In genomic region chr4:185726931-185727330, GRCh38 we compare ENCODE assay signal across 18 cellular contexts.
DNase-seq lines count a peak whose midpoint lies in the region; ATAC-seq, FAIRE-seq and TF ChIP-seq lines count a peak whose summit lies in the region.
"Had no signal": no experiment of that assay in that cellular context is flagged by ENCODE, and none has a peak within 500 bp of the region (broad histone marks: within the 10 kb centered on the region; RNA-seq: fewer than 3 reads in every experiment).

No MANE protein-coding gene starts in this region.

- H3K56ac ChIP-seq in H1 (replicated peaks; ENCODE audit: insufficient read length, low read depth, low read length): no peak overlapping the region

- H3K23me2 ChIP-seq in H1 (ENCODE audit: low read depth, low read length): no peaks in the 10 kb centered on the region

- H3K79me2 ChIP-seq in H1 (ENCODE audit: control insufficient read depth in 1 of 2, insufficient read depth in 2 of 2, low read length in 2 of 2): no peaks in the 10 kb centered on the region; a peak in 1 of 4 replicates
- H3K79me2 ChIP-seq: parathyroid adenoma had no signal

- TF ChIP-seq POLR2A in H1 (IDR thresholded peaks at IDR 0.05; ENCODE audit: control extremely low read depth in 1 of 2, low read depth in 2 of 2, low read length in 2 of 2) (no peak), GM12891 (IDR thresholded peaks at IDR 0.05; ENCODE audit: low read depth, low read length) (no peak)

- no peaks in the 10 kb centered on the region for H3K36me3 Mint-ChIP-seq in nephron (ENCODE audit: low read depth)

- H3K36me3 ChIP-seq in H1 (ENCODE audit: control insufficient read depth in 2 of 4, insufficient read depth in 4 of 4, low read length in 3 of 4): no peaks in the 10 kb centered on the region; a peak in 1 of 8 replicates

- H3K14ac ChIP-seq in H1 (ENCODE audit: insufficient read length): no peak overlapping the region

- peaks cover 0 to 1% (median 0%) of the 10 kb centered on the region in 4 experiments; a peak in 1 of 7 replicates for H3K27me3 ChIP-seq in H1 (replicated peaks in 1 of 4; ENCODE audit: control insufficient read depth in 3 of 4, extremely low read depth in 1 of 4, insufficient read depth in 3 of 4, low read length in 3 of 4)

- CTCF ChIA-PET in H1 (lab: Charles Lee; ENCODE audit: partially characterized antibody): no interaction called here

- no peak overlapping the region for H3K23ac ChIP-seq in H1 (ENCODE audit: insufficient read length)

- H3K18ac ChIP-seq in H1 (ENCODE audit: extremely low read depth, low read length): no peak overlapping the region

- no peak overlapping the region for H2BK20ac ChIP-seq in H1 (ENCODE audit: low read length)

- no peak overlapping the region for H3K4me3 Mint-ChIP-seq in nephron
- H3K4me3 Mint-ChIP-seq: activated T-helper 17 cell treated with anti-CD3 and anti-CD28 coated beads, Interleukin-2, amount 50 U/mL, for 72 hours; stimulated activated naive CD8-positive, alpha-beta T cell treated with anti-CD3 and anti-CD28 coated beads, Interleukin-15, amount 100 ng/mL, for 72 hours had no signal

- H2BK120ac ChIP-seq in H1 (replicated peaks; ENCODE audit: low read depth, low read length): no peak overlapping the region

- H3K9me3 ChIP-seq in H1 (ENCODE audit: insufficient read depth in 2 of 2, low read depth in 1 of 2, low read length in 1 of 2): no peaks in the 10 kb centered on the region

- TF ChIP-seq CTCF in H1 (IDR thresholded peaks at IDR 0.05; ENCODE audit: control extremely low read depth in 1 of 3, insufficient read depth in 1 of 3, low read depth in 1 of 3, low read length in 3 of 3): no peak
- no peak for TF ChIP-seq CTCF in nephron (IDR thresholded peaks at IDR 0.05; ENCODE audit: unreplicated experiment in 3 of 3)

- DNase-seq in AG08395 (ENCODE audit: low spot score): peak; percentile 37
- peak; percentile 54 for DNase-seq in NCI-H1092 (lab: John Stamatoyannopoulos, UW)
- no peak for DNase-seq in H1 (ENCODE audit: low read depth in 1 of 2, low spot score in 2 of 2)
- DNase-seq in NCI-H2227 (lab: John Stamatoyannopoulos, UW; ENCODE audit: unreplicated experiment): no peak
- DNase-seq in NCI-H128 (lab: John Stamatoyannopoulos, UW; ENCODE audit: unreplicated experiment): no peak
- DNase-seq in GM12891 (ENCODE audit: insufficient read length, low spot score): no peak
- DNase-seq: activated CD8-positive, alpha-beta memory T cell treated with anti-CD3 and anti-CD28 coated beads for 24 hours; cortex of kidney; Kasumi-1; NCI-H146; NCI-H526 treated with DMSO at 0.1 percent for 48 hours; stimulated activated naive CD8-positive, alpha-beta T cell treated with anti-CD3 and anti-CD28 coated beads, Interleukin-15, amount 100 ng/mL, for 72 hours had no signal

- H3K27ac Mint-ChIP-seq in nephron: peak overlapping the region; percentile 78 to 90 (median 82)
- H3K27ac Mint-ChIP-seq: activated T-helper 17 cell treated with anti-CD3 and anti-CD28 coated beads, Interleukin-2, amount 50 U/mL, for 72 hours; stimulated activated naive CD8-positive, alpha-beta T cell treated with anti-CD3 and anti-CD28 coated beads, Interleukin-15, amount 100 ng/mL, for 72 hours had no signal

- H4K8ac ChIP-seq in H1 (ENCODE audit: extremely low read depth, insufficient read depth, low read length): no peak overlapping the region

- H2AK5ac ChIP-seq in H1 (ENCODE audit: low read depth, low read length): no peak overlapping the region

- 89% methylated on average over 8 of the region's 8 CpGs; no CpG with 5 or more reads in 1 of the 2 experiments for WGBS in H1 (ENCODE audit: extremely low coverage in 1 of 2, insufficient coverage in 1 of 2, insufficient read length in 1 of 2, insufficient replicate concordance in 2 of 2, low coverage in 1 of 2, low lambda C conversion rate in 2 of 2, missing lambda C conversion rate in 1 of 2), 2 experiments

- H4K91ac ChIP-seq in H1 (replicated peaks; ENCODE audit: insufficient read length, low read length): no peak overlapping the region

- no peak overlapping the region for H2BK15ac ChIP-seq in H1 (ENCODE audit: low read length)

- H3K4ac ChIP-seq in H1 (replicated peaks; ENCODE audit: insufficient read length, low read depth, low read length): no peak overlapping the region

- no peak overlapping the region for H3K4me2 ChIP-seq in H1 (ENCODE audit: insufficient read depth in 1 of 2, low read depth in 2 of 2, low read length in 2 of 2)

- H3K79me1 ChIP-seq in H1 (ENCODE audit: low read depth, low read length): no peaks in the 10 kb centered on the region; the same call in 1 of the 2 replicates

- H3K9me3 Mint-ChIP-seq in nephron: no peaks in the 10 kb centered on the region
- H3K9me3 Mint-ChIP-seq: activated T-helper 17 cell treated with anti-CD3 and anti-CD28 coated beads, Interleukin-2, amount 50 U/mL, for 72 hours; stimulated activated naive CD8-positive, alpha-beta T cell treated with anti-CD3 and anti-CD28 coated beads, Interleukin-15, amount 100 ng/mL, for 72 hours had no signal

- no peak overlapping the region for H2BK5ac ChIP-seq in H1 (ENCODE audit: low read depth, low read length)

- no peak for TF ChIP-seq EP300 in H1 (IDR thresholded peaks at IDR 0.05; ENCODE audit: borderline replicate concordance in 1 of 2, low read depth in 2 of 2, low read length in 2 of 2)

- peaks cover 3 to 7% (median 5%) of the 10 kb centered on the region in 4 experiments; a peak in 6 of 7 replicates for H3K4me1 ChIP-seq in H1 (replicated peaks in 1 of 4; ENCODE audit: control insufficient read depth in 3 of 4, insufficient read depth in 4 of 4, low read length in 3 of 4)

- TF ChIP-seq RAD21 in H1 (IDR thresholded peaks at IDR 0.05 in 1 of 2, conservative IDR thresholded peaks at IDR 0.05 in 1 of 2; ENCODE audit: low read depth in 2 of 2, low read length in 2 of 2): no peak

- H2BK12ac ChIP-seq in H1 (ENCODE audit: low read depth, low read length): no peak overlapping the region; the same call in 1 of the 2 replicates

- FAIRE-seq in H1 (lab: Jason Lieb, UNC) (peak; percentile 42), GM12891 (lab: Jason Lieb, UNC) (no peak)
- FAIRE-seq: GM18507 had no signal

- H3K4me1 Mint-ChIP-seq in nephron: peaks cover 63% of the 10 kb centered on the region
- H3K4me1 Mint-ChIP-seq: activated T-helper 17 cell treated with anti-CD3 and anti-CD28 coated beads, Interleukin-2, amount 50 U/mL, for 72 hours; stimulated activated naive CD8-positive, alpha-beta T cell treated with anti-CD3 and anti-CD28 coated beads, Interleukin-15, amount 100 ng/mL, for 72 hours had no signal

- no peak overlapping the region for H4K5ac ChIP-seq in H1 (ENCODE audit: insufficient read length, low read depth, low read length)

- no peak overlapping the region for H3K27ac ChIP-seq in H1 (ENCODE audit: low read depth, low read length)
- H3K27ac ChIP-seq: parathyroid adenoma, VCaP had no signal

- no peaks in the 10 kb centered on the region for H4K20me1 ChIP-seq in H1 (replicated peaks in 1 of 2; ENCODE audit: control insufficient read depth in 1 of 2, insufficient read depth in 2 of 2, low read length in 2 of 2)

- POLR2A ChIA-PET in H1 (lab: Charles Lee; ENCODE audit: partially characterized antibody): no interaction called here

- H3K4me3 ChIP-seq in H1 (ENCODE audit: extremely low read depth in 1 of 4, insufficient read depth in 2 of 4, low read depth in 3 of 4, low read length in 4 of 4): no peak overlapping the region

- no peak overlapping the region for H3K9ac ChIP-seq in H1 (replicated peaks in 1 of 4; ENCODE audit: extremely low read depth in 1 of 4, low read depth in 3 of 4, low read length in 3 of 4)
- H3K9ac ChIP-seq: parathyroid adenoma had no signal

- H2AFZ ChIP-seq in H1 (ENCODE audit: low read length): no peak overlapping the region
- H2AFZ ChIP-seq: parathyroid adenoma had no signal

- no peaks in the 10 kb centered on the region for H3K27me3 Mint-ChIP-seq in nephron (ENCODE audit: low read depth)

- ATAC-seq in HG02763 (IDR thresholded peaks at IDR 0.05; ENCODE audit: unreplicated experiment): no peak
- ATAC-seq: activated T-helper 17 cell treated with anti-CD3 and anti-CD28 coated beads, Interleukin-2, amount 50 U/mL, for 72 hours; stimulated activated naive CD8-positive, alpha-beta T cell treated with anti-CD3 and anti-CD28 coated beads, Interleukin-15, amount 100 ng/mL, for 72 hours had no signal

TF ChIP-seq in H1, 55 proteins besides CTCF, POLR2A, EP300 and RAD21 (continues in another document):
- TF ChIP-seq NANOG (IDR thresholded peaks at IDR 0.05; ENCODE audit: insufficient read depth, low read depth, low read length, poor library complexity, severe bottlenecking): no peak
- TF ChIP-seq TAF1 (IDR thresholded peaks at IDR 0.05; ENCODE audit: low read depth, low read length): no peak
- TF ChIP-seq RBBP5 (IDR thresholded peaks at IDR 0.05; ENCODE audit: borderline replicate concordance, low read depth, low read length): no peak
- TF ChIP-seq TCF12 (IDR thresholded peaks at IDR 0.05; ENCODE audit: low read depth, low read length): no peak
- no peak for TF ChIP-seq GTF2F1 (IDR thresholded peaks at IDR 0.05; ENCODE audit: borderline replicate concordance, low read depth, low read length)
- TF ChIP-seq TEAD4 (IDR thresholded peaks at IDR 0.05; ENCODE audit: low read depth, low read length): no peak
- no peak for TF ChIP-seq GABPA (IDR thresholded peaks at IDR 0.05; ENCODE audit: borderline replicate concordance, insufficient read depth, low read length)
- no peak for TF ChIP-seq MAX (IDR thresholded peaks at IDR 0.05)

TF ChIP-seq in GM12891, 5 proteins besides CTCF, POLR2A, EP300 and RAD21:
- TF ChIP-seq TAF1 (IDR thresholded peaks at IDR 0.05; ENCODE audit: low read depth, low read length) (no peak), SPI1 (IDR thresholded peaks at IDR 0.05; ENCODE audit: low read depth, low read length) (no peak), POU2F2 (IDR thresholded peaks at IDR 0.05; ENCODE audit: low read depth, low read length) (no peak), PAX5 (IDR thresholded peaks at IDR 0.05; ENCODE audit: insufficient read depth, low read length, severe bottlenecking) (no peak), POLR2AphosphoS5 (IDR thresholded peaks at IDR 0.05; ENCODE audit: low read depth, low read length) (no peak)

Comparison
In these comparisons a context has a peak if more than half of its experiments do, and no peak if none do; other contexts are left out.
1. DNase-seq: peak in AG08395 (single experiment) and NCI-H1092 (single experiment); none in H1 (0 of 2), NCI-H2227 (single experiment), NCI-H128 (single experiment) and GM12891 (single experiment).